ENCODE assay signal across 30 cellular contexts in genomic region chr11:129644326-129644725, GRCh38.
DNase-seq lines count a peak whose midpoint lies in the region; ATAC-seq and TF ChIP-seq lines count a peak whose summit lies in the region.
"Had no signal": no experiment of that assay in that cellular context is flagged by ENCODE, and none has a peak within 500 bp of the region (broad histone marks: within the 10 kb centered on the region; RNA-seq: fewer than 3 reads in every experiment).

No MANE protein-coding gene starts in this region.

- no peaks in the 10 kb centered on the region for H3K27me3 ChIP-seq in brain microvascular endothelial cell (replicated peaks)
- H3K27me3 ChIP-seq: gastroesophageal sphincter, pancreas, right atrium auricular region, vagina had no signal

- no peak for DNase-seq in activated CD4-positive, alpha-beta memory T cell treated with anti-CD3 and anti-CD28 coated beads for 36 hours
- no peak for DNase-seq in activated CD4-positive, alpha-beta memory T cell treated with anti-CD3 and anti-CD28 coated beads, Interleukin-2, amount 10 ng/mL, durations not matched to agents 7 days and 5 days
- DNase-seq in NB4 (ENCODE audit: low read depth) (peak; percentile 68), brain microvascular endothelial cell (peak; percentile 53), iris pigment epithelial cell (ENCODE audit: low read depth) (peak; percentile 84), osteocyte (ENCODE audit: extremely low spot score, unreplicated experiment) (no peak)
- DNase-seq: activated CD4-positive, alpha-beta T cell treated with anti-CD3 and anti-CD28 coated beads, Interleukin-2, amount 50 U/mL, for 4 hours; activated CD8-positive, alpha-beta memory T cell treated with anti-CD3 and anti-CD28 coated beads, Interleukin-2, amount 50 U/mL, for 48 hours; aorta; CD8-positive, alpha-beta memory T cell; DMS53; GM23248; hippocampal formation; MM.1S; NCI-H146; NCI-H524; pancreas; stimulated activated CD4-positive, alpha-beta T cell treated with anti-CD3 and anti-CD28 coated beads, Interleukin-12 subunit alpha, Interleukin-12 subunit beta, amount 100 ng/mL, for 4 hours; stimulated activated CD4-positive, alpha-beta T cell treated with anti-CD3 and anti-CD28 coated beads, Interleukin-4, amount 100 ng/mL, for 4 hours; stimulated activated naive CD4-positive, alpha-beta T cell treated with Interleukin-2 at 50 U/mL for 16 hours had no signal

- intact Hi-C loops in activated CD4-positive, alpha-beta memory T cell treated with anti-CD3 and anti-CD28 coated beads for 36 hours (cut with micrococcal nuclease): loop anchor here (5.0 to 10.0 kb wide), 3 partner anchors 160 to 1412 kb away; no protein-coding TSS in a partner anchor

- TF ChIP-seq CTCF in NB4 (IDR thresholded peaks at IDR 0.05; ENCODE audit: low read depth, low read length) (no peak), brain microvascular endothelial cell (IDR thresholded peaks at IDR 0.05; ENCODE audit: low read depth, low read length, missing control alignments) (no peak), osteocyte (IDR thresholded peaks at IDR 0.05) (no peak)

- H3K4me1 Mint-ChIP-seq in activated CD4-positive, alpha-beta memory T cell treated with anti-CD3 and anti-CD28 coated beads for 36 hours (ENCODE audit: low read depth): peaks cover 75% of the 10 kb centered on the region
- H3K4me1 Mint-ChIP-seq in activated CD4-positive, alpha-beta memory T cell treated with anti-CD3 and anti-CD28 coated beads, Interleukin-2, amount 10 ng/mL, durations not matched to agents 7 days and 5 days: peaks cover 54% of the 10 kb centered on the region
- peaks cover 33% of the 10 kb centered on the region for H3K4me1 Mint-ChIP-seq in osteocyte (ENCODE audit: unreplicated experiment)
- H3K4me1 Mint-ChIP-seq: CD8-positive, alpha-beta memory T cell; IgD-negative memory B cell; nephron had no signal

- POLR2A ChIA-PET in activated CD4-positive, alpha-beta memory T cell treated with anti-CD3 and anti-CD28 coated beads for 36 hours (lab: Charles Lee): no interaction called here
- POLR2A ChIA-PET in activated CD4-positive, alpha-beta memory T cell treated with anti-CD3 and anti-CD28 coated beads, Interleukin-2, amount 10 ng/mL, durations not matched to agents 7 days and 5 days (lab: Charles Lee): no interaction called here

- H3K36me3 ChIP-seq in brain microvascular endothelial cell (replicated peaks): no peaks in the 10 kb centered on the region
- H3K36me3 ChIP-seq: gastroesophageal sphincter, pancreas, right atrium auricular region, vagina had no signal

- H3K4me3 Mint-ChIP-seq in activated CD4-positive, alpha-beta memory T cell treated with anti-CD3 and anti-CD28 coated beads for 36 hours: no peak overlapping the region
- H3K4me3 Mint-ChIP-seq in activated CD4-positive, alpha-beta memory T cell treated with anti-CD3 and anti-CD28 coated beads, Interleukin-2, amount 10 ng/mL, durations not matched to agents 7 days and 5 days: no peak overlapping the region
- H3K4me3 Mint-ChIP-seq in osteocyte (ENCODE audit: unreplicated experiment): no peak overlapping the region
- H3K4me3 Mint-ChIP-seq: CD8-positive, alpha-beta memory T cell; IgD-negative memory B cell; nephron; T-helper 2 cell treated with Interferon-gamma antibody and Interleukin-4, amounts not matched to agents 5 μg/mL and 100 μg/mL, for 36 hours had no signal

- no peaks in the 10 kb centered on the region for H3K9me3 Mint-ChIP-seq in activated CD4-positive, alpha-beta memory T cell treated with anti-CD3 and anti-CD28 coated beads for 36 hours
- H3K9me3 Mint-ChIP-seq in activated CD4-positive, alpha-beta memory T cell treated with anti-CD3 and anti-CD28 coated beads, Interleukin-2, amount 10 ng/mL, durations not matched to agents 7 days and 5 days: no peaks in the 10 kb centered on the region
- H3K9me3 Mint-ChIP-seq in osteocyte (ENCODE audit: unreplicated experiment): no peaks in the 10 kb centered on the region

- TF ChIP-seq POLR2A in NB4 (IDR thresholded peaks at IDR 0.05; ENCODE audit: extremely low read depth, insufficient read length): no peak

- H3K27me3 Mint-ChIP-seq in activated CD4-positive, alpha-beta memory T cell treated with anti-CD3 and anti-CD28 coated beads for 36 hours: peaks cover 2% of the 10 kb centered on the region
- no peaks in the 10 kb centered on the region for H3K27me3 Mint-ChIP-seq in activated CD4-positive, alpha-beta memory T cell treated with anti-CD3 and anti-CD28 coated beads, Interleukin-2, amount 10 ng/mL, durations not matched to agents 7 days and 5 days
- peaks cover 23% of the 10 kb centered on the region for H3K27me3 Mint-ChIP-seq in osteocyte (ENCODE audit: unreplicated experiment)

- peak overlapping the region; percentile 68 for H3K27ac ChIP-seq in brain microvascular endothelial cell
- H3K27ac ChIP-seq: gastroesophageal sphincter, pancreas, right atrium auricular region, vagina had no signal

- H3K4me3 ChIP-seq in NB4 (ENCODE audit: low read depth, low read length): no peak overlapping the region
- no peak overlapping the region for H3K4me3 ChIP-seq in brain microvascular endothelial cell (ENCODE audit: low read depth, low read length)
- H3K4me3 ChIP-seq: A549, gastroesophageal sphincter, GM23248, pancreas, right atrium auricular region, vagina had no signal

- in situ Hi-C loops in brain microvascular endothelial cell (cut with HindIII; ENCODE audit: low pct_ligation_motif_present, low sequenced_read_pairs): no loop called here

- CTCF ChIA-PET in activated CD4-positive, alpha-beta memory T cell treated with anti-CD3 and anti-CD28 coated beads for 36 hours (lab: Charles Lee): no interaction called here
- CTCF ChIA-PET in activated CD4-positive, alpha-beta memory T cell treated with anti-CD3 and anti-CD28 coated beads, Interleukin-2, amount 10 ng/mL, durations not matched to agents 7 days and 5 days (lab: Charles Lee): no interaction called here

- peaks cover 5% of the 10 kb centered on the region for H3K36me3 Mint-ChIP-seq in activated CD4-positive, alpha-beta memory T cell treated with anti-CD3 and anti-CD28 coated beads for 36 hours
- no peaks in the 10 kb centered on the region for H3K36me3 Mint-ChIP-seq in activated CD4-positive, alpha-beta memory T cell treated with anti-CD3 and anti-CD28 coated beads, Interleukin-2, amount 10 ng/mL, durations not matched to agents 7 days and 5 days (ENCODE audit: low read depth)
- H3K36me3 Mint-ChIP-seq in osteocyte (ENCODE audit: unreplicated experiment): no peaks in the 10 kb centered on the region
- H3K36me3 Mint-ChIP-seq: CD8-positive, alpha-beta memory T cell; IgD-negative memory B cell had no signal

- ATAC-seq in HG02885 (IDR thresholded peaks at IDR 0.05; ENCODE audit: poor library complexity, unreplicated experiment): no peak
- ATAC-seq in GM18498 (IDR thresholded peaks at IDR 0.05; ENCODE audit: unreplicated experiment): no peak
- ATAC-seq: A549, gastroesophageal sphincter, pancreas, SK-N-SH treated with all-trans-retinoic acid at 6 μM for 48 hours had no signal

- peak overlapping the region; percentile 89 for H3K27ac Mint-ChIP-seq in activated CD4-positive, alpha-beta memory T cell treated with anti-CD3 and anti-CD28 coated beads for 36 hours
- no peak overlapping the region for H3K27ac Mint-ChIP-seq in activated CD4-positive, alpha-beta memory T cell treated with anti-CD3 and anti-CD28 coated beads, Interleukin-2, amount 10 ng/mL, durations not matched to agents 7 days and 5 days
- H3K27ac Mint-ChIP-seq in osteocyte (ENCODE audit: unreplicated experiment): no peak overlapping the region
- H3K27ac Mint-ChIP-seq: CD8-positive, alpha-beta memory T cell; IgD-negative memory B cell; nephron; T-helper 2 cell treated with Interferon-gamma antibody and Interleukin-4, amounts not matched to agents 5 μg/mL and 100 μg/mL, for 36 hours had no signal

Comparison
In these comparisons a context has a peak if more than half of its experiments do, and no peak if none do; other contexts are left out.
1. DNase-seq: peak in NB4 (single experiment), brain microvascular endothelial cell (single experiment) and iris pigment epithelial cell (single experiment); none in activated CD4-positive, alpha-beta memory T cell treated with anti-CD3 and anti-CD28 coated beads for 36 hours (single experiment), activated CD4-positive, alpha-beta memory T cell treated with anti-CD3 and anti-CD28 coated beads, Interleukin-2, amount 10 ng/mL, durations not matched to agents 7 days and 5 days (single experiment) and osteocyte (single experiment).